Comparison of ENCODE assay signal across 16 cellular contexts in genomic region chr4:152032722-152033131, GRCh38.
DNase-seq lines count a peak whose midpoint lies in the region; ATAC-seq and TF ChIP-seq lines count a peak whose summit lies in the region.
"Had no signal": no experiment of that assay in that cellular context is flagged by ENCODE, and none has a peak within 500 bp of the region (broad histone marks: within the 10 kb centered on the region; RNA-seq: fewer than 3 reads in every experiment).

No MANE protein-coding gene starts in this region.

- H3K4me3 ChIP-seq in adrenal gland (no peak overlapping the region), retinal pigment epithelial cell (ENCODE audit: low read length) (no peak overlapping the region)
- H3K4me3 ChIP-seq: BLaER1 had no signal

- no peak overlapping the region for H3K18ac ChIP-seq in H9 (ENCODE audit: insufficient read length, low read depth, low read length)

- H3K27ac Mint-ChIP-seq in Calu3 (ENCODE audit: unreplicated experiment) (no peak overlapping the region), H9 (no peak overlapping the region)
- H3K27ac Mint-ChIP-seq: natural killer cell; T-helper 1 cell treated with Interleukin-12 subunit alpha and Interleukin-12 subunit beta and Interleukin-4 antibody, amounts not matched to agents 30 μg/mL and 1 μg/mL, for 36 hours had no signal

- no peak overlapping the region for H3K23ac ChIP-seq in H9 (ENCODE audit: insufficient read length, low read depth, low read length)

- no peak overlapping the region for H4K5ac ChIP-seq in H9 (ENCODE audit: insufficient read length, low read depth, low read length)

- H3K14ac ChIP-seq in H9 (ENCODE audit: insufficient read depth, low read length): no peak overlapping the region

- H3K27me3 ChIP-seq in adrenal gland (no peaks in the 10 kb centered on the region), H9 (ENCODE audit: insufficient read depth, low read length) (no peaks in the 10 kb centered on the region)
- H3K27me3 ChIP-seq: BLaER1 had no signal

- BruUV-seq in Calu3 (replicated peaks; lab: Mats Ljungman, UMichigan): no TSS peak

- H2BK5ac ChIP-seq in H9 (ENCODE audit: insufficient read length, low read length): no peak overlapping the region

- H3K4me3 Mint-ChIP-seq in Calu3 (ENCODE audit: low read depth, unreplicated experiment) (no peak overlapping the region), H9 (no peak overlapping the region)
- H3K4me3 Mint-ChIP-seq: natural killer cell; T-helper 1 cell treated with Interleukin-12 subunit alpha and Interleukin-12 subunit beta and Interleukin-4 antibody, amounts not matched to agents 30 μg/mL and 1 μg/mL, for 36 hours had no signal

- H4K91ac ChIP-seq in H9 (ENCODE audit: insufficient read length, low read depth, low read length): no peak overlapping the region

- peak; percentile 32 for DNase-seq in Daoy (ENCODE audit: low read depth)
- DNase-seq in adrenal gland: peak; percentile 74 to 90 (median 87)
- DNase-seq in Right ventricle myocardium superior: no peak
- DNase-seq in retinal pigment epithelial cell (ENCODE audit: low read depth): peak; percentile 22
- no peak for DNase-seq in Calu3
- no peak for DNase-seq in NCI-H146 (lab: John Stamatoyannopoulos, UW)
- DNase-seq in H9: no peak
- no peak for DNase-seq in UCSD-AML1 (lab: John Stamatoyannopoulos, UW; ENCODE audit: unreplicated experiment)
- DNase-seq: activated CD4-positive, alpha-beta T cell treated with anti-CD3 and anti-CD28 coated beads, Interleukin-2, amount 50 U/mL, for 1 hour; activated effector memory CD4-positive, alpha-beta T cell treated with Interleukin-2 at 50 U/mL for 16 hours; caudate nucleus; Kasumi-1; natural killer cell had no signal

- H3K27ac ChIP-seq in adrenal gland (peak overlapping the region; percentile 23 to 85 (median 67)), H9 (ENCODE audit: insufficient read length, low read depth, low read length) (no peak overlapping the region)
- H3K27ac ChIP-seq: BLaER1, epithelial cell of prostate had no signal

- no peak overlapping the region for H3K4ac ChIP-seq in H9 (ENCODE audit: low read depth, low read length)

- CTCF ChIA-PET in Calu3 (lab: Charles Lee): interaction anchor here (0.9 kb wide), 1 partner anchor 46 kb away, joined by 3 read pairs; no protein-coding TSS in a partner anchor

- H3K56ac ChIP-seq in H9 (ENCODE audit: insufficient read length, low read depth, low read length): no peak overlapping the region

- no peak for TF ChIP-seq POLR2A in adrenal gland (IDR thresholded peaks at IDR 0.05)

- H2AFZ ChIP-seq in H9 (ENCODE audit: low read length): no peak overlapping the region

- H4K8ac ChIP-seq in H9 (replicated peaks; ENCODE audit: insufficient read length, low read depth, low read length): no peak overlapping the region

- no peaks in the 10 kb centered on the region for H3K23me2 ChIP-seq in H9 (ENCODE audit: insufficient read length, low read depth, low read length, poor library complexity, severe bottlenecking)

- H2AK5ac ChIP-seq in H9 (ENCODE audit: insufficient read length, low read length): no peak overlapping the region

- H4K20me1 ChIP-seq in H9 (ENCODE audit: control insufficient read depth, insufficient read depth, insufficient read length): no peaks in the 10 kb centered on the region
- H4K20me1 ChIP-seq: BLaER1 had no signal

- H2BK15ac ChIP-seq in H9 (ENCODE audit: low read depth, low read length): no peak overlapping the region

- intact Hi-C loops in adrenal gland (cut with DNase I) (no loop called here), Right ventricle myocardium superior (cut with DNase I) (loop anchor here (10.0 kb wide), 1 partner anchor 352 kb away; no protein-coding TSS in a partner anchor), Calu3 (cut with micrococcal nuclease; ENCODE audit: unreplicated experiment) (no loop called here)

- H2BK12ac ChIP-seq in H9 (ENCODE audit: insufficient read length, low read depth, low read length): no peak overlapping the region

- H3K27me3 Mint-ChIP-seq in Calu3 (ENCODE audit: unreplicated experiment): no peaks in the 10 kb centered on the region
- no peaks in the 10 kb centered on the region; the same call in 1 of the 2 replicates for H3K27me3 Mint-ChIP-seq in H9 (ENCODE audit: low read depth)

- H3K9ac ChIP-seq in H9 (ENCODE audit: extremely low read depth, insufficient read length, low read length): no peak overlapping the region
- H3K9ac ChIP-seq: BLaER1 had no signal

- no peaks in the 10 kb centered on the region for H3K36me3 Mint-ChIP-seq in Calu3 (ENCODE audit: insufficient read depth, unreplicated experiment)
- H3K36me3 Mint-ChIP-seq in H9 (ENCODE audit: insufficient read depth in 1 of 3, low read depth in 3 of 3): no peaks in the 10 kb centered on the region
- H3K36me3 Mint-ChIP-seq: natural killer cell had no signal

- H3K9me3 ChIP-seq in adrenal gland (replicated peaks in 1 of 3) (no peaks in the 10 kb centered on the region), H9 (ENCODE audit: control insufficient read depth, low read depth, low read length) (no peaks in the 10 kb centered on the region)

- WGBS in adrenal gland, 4 donors: 19 to 50% (median 44%) methylated on average over 1 of the region's 1 CpG
- WGBS in H9 (ENCODE audit: extremely low coverage, insufficient read length, low lambda C conversion rate): no CpG with 5 or more reads among the region's 1 CpG

- ATAC-seq in Right ventricle myocardium superior (ENCODE audit: poor library complexity): peak; percentile 71
- ATAC-seq: natural killer cell had no signal

- H3K4me1 ChIP-seq in adrenal gland (replicated peaks in 1 of 2): peaks cover 16 to 20% of the 10 kb centered on the region in 2 donors
- H3K4me1 ChIP-seq in H9 (ENCODE audit: insufficient read depth, low read length): no peaks in the 10 kb centered on the region

- H2BK20ac ChIP-seq in H9 (ENCODE audit: low read depth, low read length, poor library complexity, severe bottlenecking): no peak overlapping the region

- no peaks in the 10 kb centered on the region for H3K79me2 ChIP-seq in H9 (ENCODE audit: insufficient read depth, low read length)

- H2BK120ac ChIP-seq in H9 (ENCODE audit: low read depth, low read length, poor library complexity, severe bottlenecking): no peak overlapping the region

- H3T11ph ChIP-seq in H9 (ENCODE audit: low read length): no peak overlapping the region

- no peaks in the 10 kb centered on the region for H3K79me1 ChIP-seq in H9 (ENCODE audit: insufficient read depth, low read depth, low read length, poor library complexity, severe bottlenecking)

- no peaks in the 10 kb centered on the region for H3K4me1 Mint-ChIP-seq in Calu3 (ENCODE audit: low read depth, unreplicated experiment)
- H3K4me1 Mint-ChIP-seq in H9: 0 out of 4 replicates have a peak, but pooled peaks cover 0 to 3% of the 10 kb centered on the region in 2 experiments
- H3K4me1 Mint-ChIP-seq: natural killer cell had no signal

- H3K9me3 Mint-ChIP-seq in Calu3 (ENCODE audit: low read depth, unreplicated experiment): peaks cover 4% of the 10 kb centered on the region
- peaks cover 0 to 2% of the 10 kb centered on the region in 2 experiments; a peak in 1 of 5 replicates for H3K9me3 Mint-ChIP-seq in H9
- H3K9me3 Mint-ChIP-seq: natural killer cell had no signal

- TF ChIP-seq CTCF in adrenal gland (IDR thresholded peaks at IDR 0.05): no peak
- no peak for TF ChIP-seq CTCF in retinal pigment epithelial cell (conservative IDR thresholded peaks at IDR 0.05; ENCODE audit: low read depth, low read length)
- no peak for TF ChIP-seq CTCF in Calu3 (IDR thresholded peaks at IDR 0.05; ENCODE audit: unreplicated experiment)
- TF ChIP-seq CTCF in H9 (conservative IDR thresholded peaks at IDR 0.05): no peak

- H3K36me3 ChIP-seq in adrenal gland (replicated peaks in 1 of 2): no peaks in the 10 kb centered on the region
- H3K36me3 ChIP-seq: BLaER1 had no signal

- no peak overlapping the region for H3K4me2 ChIP-seq in H9 (ENCODE audit: insufficient read depth, insufficient read length, low read length)
- H3K4me2 ChIP-seq: BLaER1 had no signal

Comparison
In these comparisons a context has a peak if more than half of its experiments do, and no peak if none do; other contexts are left out.
1. DNase-seq: peak in Daoy (single experiment), adrenal gland (7 of 7) and retinal pigment epithelial cell (single experiment); none in Right ventricle myocardium superior (single experiment), Calu3 (single experiment), NCI-H146 (single experiment), H9 (single experiment) and UCSD-AML1 (single experiment).